Comparison of ENCODE assay signal across 1 cellular context in the genomic region with DNA sequence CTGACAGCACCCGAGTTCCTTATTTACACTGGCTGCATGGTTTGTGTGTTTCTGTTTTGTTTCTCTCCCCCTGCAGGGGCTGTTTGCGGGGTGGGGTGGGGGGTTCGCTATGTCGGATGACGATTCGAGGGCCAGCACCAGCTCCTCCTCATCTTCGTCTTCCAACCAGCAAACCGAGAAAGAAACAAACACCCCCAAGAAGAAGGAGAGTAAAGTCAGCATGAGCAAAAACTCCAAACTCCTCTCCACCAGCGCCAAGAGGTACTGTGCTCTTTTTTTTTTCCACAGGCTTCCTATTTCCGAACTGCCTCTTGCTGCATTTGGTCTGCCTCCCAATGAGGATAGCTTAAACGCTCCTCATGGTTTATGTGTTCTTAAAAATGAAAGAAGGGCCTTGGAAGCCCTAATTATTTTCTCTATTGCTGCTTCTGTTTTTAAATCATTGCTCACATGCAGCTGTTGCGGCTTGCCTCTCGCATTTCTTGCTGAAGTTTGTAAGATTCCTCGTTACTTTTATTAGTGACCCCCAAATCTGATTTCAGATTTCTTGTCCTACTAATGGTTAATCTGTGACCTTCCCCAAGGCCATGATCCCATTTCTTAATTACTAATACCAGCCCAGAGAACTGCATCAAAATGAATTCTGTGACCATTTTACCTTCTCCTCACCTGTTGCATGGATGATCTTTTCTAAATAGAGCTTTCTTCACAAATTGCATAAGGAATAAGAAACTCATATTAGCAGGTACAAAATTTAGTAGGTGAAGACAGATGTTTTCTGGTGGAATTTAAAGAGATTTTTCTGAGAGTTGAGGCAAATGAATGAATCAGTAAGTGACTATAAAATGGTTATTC.
TF ChIP-seq lines count a peak whose summit lies in the region.

No MANE protein-coding gene starts in this region.

TF ChIP-seq in GM12878, 131 proteins besides CTCF, POLR2A, EP300 and RAD21 (continued from another document):
- TF ChIP-seq, protein P1, sequence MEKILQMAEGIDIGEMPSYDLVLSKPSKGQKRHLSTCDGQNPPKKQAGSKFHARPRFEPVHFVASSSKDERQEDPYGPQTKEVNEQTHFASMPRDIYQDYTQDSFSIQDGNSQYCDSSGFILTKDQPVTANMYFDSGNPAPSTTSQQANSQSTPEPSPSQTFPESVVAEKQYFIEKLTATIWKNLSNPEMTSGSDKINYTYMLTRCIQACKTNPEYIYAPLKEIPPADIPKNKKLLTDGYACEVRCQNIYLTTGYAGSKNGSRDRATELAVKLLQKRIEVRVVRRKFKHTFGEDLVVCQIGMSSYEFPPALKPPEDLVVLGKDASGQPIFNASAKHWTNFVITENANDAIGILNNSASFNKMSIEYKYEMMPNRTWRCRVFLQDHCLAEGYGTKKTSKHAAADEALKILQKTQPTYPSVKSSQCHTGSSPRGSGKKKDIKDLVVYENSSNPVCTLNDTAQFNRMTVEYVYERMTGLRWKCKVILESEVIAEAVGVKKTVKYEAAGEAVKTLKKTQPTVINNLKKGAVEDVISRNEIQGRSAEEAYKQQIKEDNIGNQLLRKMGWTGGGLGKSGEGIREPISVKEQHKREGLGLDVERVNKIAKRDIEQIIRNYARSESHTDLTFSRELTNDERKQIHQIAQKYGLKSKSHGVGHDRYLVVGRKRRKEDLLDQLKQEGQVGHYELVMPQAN (conservative IDR thresholded peaks at IDR 0.05): peak; percentile 29; the same call in 1 of the 2 replicates
- TF ChIP-seq IKZF1 (conservative IDR thresholded peaks at IDR 0.05) (peak; percentile 10; the same call in 1 of the 2 replicates), CREB1 (IDR thresholded peaks at IDR 0.05; ENCODE audit: low read depth) (peak; percentile 12; the same call in 1 of the 2 replicates), TAF1 (IDR thresholded peaks at IDR 0.05; ENCODE audit: borderline replicate concordance, low read depth, low read length) (0 out of 2 replicates have a peak, but pooled peaks have one; percentile 6), RAD51 (IDR thresholded peaks at IDR 0.05) (no peak), NBN (IDR thresholded peaks at IDR 0.05) (0 out of 2 replicates have a peak, but pooled peaks have one; percentile 38), RUNX3 (IDR thresholded peaks at IDR 0.05; ENCODE audit: low read length) (0 out of 2 replicates have a peak, but pooled peaks have one; percentile 9), MTA3 (IDR thresholded peaks at IDR 0.05; ENCODE audit: borderline replicate concordance, low read length) (no peak), HDAC2 (IDR thresholded peaks at IDR 0.05) (no peak)
- TF ChIP-seq, protein P2, sequence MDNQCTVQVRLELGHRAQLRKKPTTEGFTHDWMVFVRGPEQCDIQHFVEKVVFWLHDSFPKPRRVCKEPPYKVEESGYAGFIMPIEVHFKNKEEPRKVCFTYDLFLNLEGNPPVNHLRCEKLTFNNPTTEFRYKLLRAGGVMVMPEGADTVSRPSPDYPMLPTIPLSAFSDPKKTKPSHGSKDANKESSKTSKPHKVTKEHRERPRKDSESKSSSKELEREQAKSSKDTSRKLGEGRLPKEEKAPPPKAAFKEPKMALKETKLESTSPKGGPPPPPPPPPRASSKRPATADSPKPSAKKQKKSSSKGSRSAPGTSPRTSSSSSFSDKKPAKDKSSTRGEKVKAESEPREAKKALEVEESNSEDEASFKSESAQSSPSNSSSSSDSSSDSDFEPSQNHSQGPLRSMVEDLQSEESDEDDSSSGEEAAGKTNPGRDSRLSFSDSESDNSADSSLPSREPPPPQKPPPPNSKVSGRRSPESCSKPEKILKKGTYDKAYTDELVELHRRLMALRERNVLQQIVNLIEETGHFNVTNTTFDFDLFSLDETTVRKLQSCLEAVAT (IDR thresholded peaks at IDR 0.05): 0 out of 2 replicates have a peak, but pooled peaks have one; percentile 61
- TF ChIP-seq, protein P3, sequence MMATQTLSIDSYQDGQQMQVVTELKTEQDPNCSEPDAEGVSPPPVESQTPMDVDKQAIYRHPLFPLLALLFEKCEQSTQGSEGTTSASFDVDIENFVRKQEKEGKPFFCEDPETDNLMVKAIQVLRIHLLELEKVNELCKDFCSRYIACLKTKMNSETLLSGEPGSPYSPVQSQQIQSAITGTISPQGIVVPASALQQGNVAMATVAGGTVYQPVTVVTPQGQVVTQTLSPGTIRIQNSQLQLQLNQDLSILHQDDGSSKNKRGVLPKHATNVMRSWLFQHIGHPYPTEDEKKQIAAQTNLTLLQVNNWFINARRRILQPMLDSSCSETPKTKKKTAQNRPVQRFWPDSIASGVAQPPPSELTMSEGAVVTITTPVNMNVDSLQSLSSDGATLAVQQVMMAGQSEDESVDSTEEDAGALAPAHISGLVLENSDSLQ (IDR thresholded peaks at IDR 0.05): no peak
